Comparison of ENCODE assay signal across 1 cellular context in genomic region chr11:58745705-58746364, GRCh38.
TF ChIP-seq lines count a peak whose summit lies in the region.

No MANE protein-coding gene starts in this region.

TF ChIP-seq in K562, 482 proteins besides CTCF, POLR2A, EP300 and RAD21 (continued from another document and continues in another):
- TF ChIP-seq YY1 (IDR thresholded peaks at IDR 0.05; ENCODE audit: borderline replicate concordance in 1 of 3, control insufficient read depth in 1 of 3, extremely low read depth in 1 of 3, insufficient read depth in 3 of 3, insufficient read length in 1 of 3, insufficient replicate concordance in 2 of 3, low read depth in 1 of 3, low read length in 2 of 3) = peak in 1 of 3 experiments; percentile 12
- TF ChIP-seq CXXC5 (CRISPR knock-in tag; IDR thresholded peaks at IDR 0.05) = peak; percentile 62
- TF ChIP-seq PHF21A (IDR thresholded peaks at IDR 0.05; ENCODE audit: borderline replicate concordance, low read depth) = no peak
- no peak for TF ChIP-seq MEF2A (IDR thresholded peaks at IDR 0.05; ENCODE audit: control insufficient read depth, low read depth, low read length)
- TF ChIP-seq NFIC (IDR thresholded peaks at IDR 0.05) = peak; percentile 62
- TF ChIP-seq MYBL2 (IDR thresholded peaks at IDR 0.05; ENCODE audit: low read depth) = no peak
- TF ChIP-seq MYBL2 (CRISPR knock-in tag; IDR thresholded peaks at IDR 0.05; ENCODE audit: borderline replicate concordance) = no peak
- TF ChIP-seq, protein P1, sequence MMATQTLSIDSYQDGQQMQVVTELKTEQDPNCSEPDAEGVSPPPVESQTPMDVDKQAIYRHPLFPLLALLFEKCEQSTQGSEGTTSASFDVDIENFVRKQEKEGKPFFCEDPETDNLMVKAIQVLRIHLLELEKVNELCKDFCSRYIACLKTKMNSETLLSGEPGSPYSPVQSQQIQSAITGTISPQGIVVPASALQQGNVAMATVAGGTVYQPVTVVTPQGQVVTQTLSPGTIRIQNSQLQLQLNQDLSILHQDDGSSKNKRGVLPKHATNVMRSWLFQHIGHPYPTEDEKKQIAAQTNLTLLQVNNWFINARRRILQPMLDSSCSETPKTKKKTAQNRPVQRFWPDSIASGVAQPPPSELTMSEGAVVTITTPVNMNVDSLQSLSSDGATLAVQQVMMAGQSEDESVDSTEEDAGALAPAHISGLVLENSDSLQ (IDR thresholded peaks at IDR 0.05) = 0 out of 2 replicates have a peak, but pooled peaks have one; percentile 20
- TF ChIP-seq, protein P2, sequence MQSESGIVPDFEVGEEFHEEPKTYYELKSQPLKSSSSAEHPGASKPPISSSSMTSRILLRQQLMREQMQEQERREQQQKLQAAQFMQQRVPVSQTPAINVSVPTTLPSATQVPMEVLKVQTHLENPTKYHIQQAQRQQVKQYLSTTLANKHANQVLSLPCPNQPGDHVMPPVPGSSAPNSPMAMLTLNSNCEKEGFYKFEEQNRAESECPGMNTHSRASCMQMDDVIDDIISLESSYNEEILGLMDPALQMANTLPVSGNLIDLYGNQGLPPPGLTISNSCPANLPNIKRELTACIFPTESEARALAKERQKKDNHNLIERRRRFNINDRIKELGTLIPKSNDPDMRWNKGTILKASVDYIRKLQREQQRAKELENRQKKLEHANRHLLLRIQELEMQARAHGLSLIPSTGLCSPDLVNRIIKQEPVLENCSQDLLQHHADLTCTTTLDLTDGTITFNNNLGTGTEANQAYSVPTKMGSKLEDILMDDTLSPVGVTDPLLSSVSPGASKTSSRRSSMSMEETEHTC (IDR thresholded peaks at IDR 0.05) = peak; percentile 48; the same call in 1 of the 2 replicates
- peak; percentile 69 for TF ChIP-seq CCNT2 (IDR thresholded peaks at IDR 0.05; ENCODE audit: borderline replicate concordance, extremely low read depth, insufficient read length, low read depth, low read length)
- peak; percentile 76 for TF ChIP-seq CBFA2T2 (conservative IDR thresholded peaks at IDR 0.05)
- 0 out of 4 replicates have a peak, but pooled peaks of 1 of the 2 experiments have one; percentile 52 for TF ChIP-seq FOXK2 (conservative IDR thresholded peaks at IDR 0.05 in 1 of 2, IDR thresholded peaks at IDR 0.05 in 1 of 2; ENCODE audit: low read depth in 2 of 2)
- TF ChIP-seq NCOA4 (IDR thresholded peaks at IDR 0.05; ENCODE audit: partially characterized antibody) = no peak
- TF ChIP-seq MTA2 (IDR thresholded peaks at IDR 0.05; ENCODE audit: low read depth) = peak; percentile 68
- TF ChIP-seq, protein P3, sequence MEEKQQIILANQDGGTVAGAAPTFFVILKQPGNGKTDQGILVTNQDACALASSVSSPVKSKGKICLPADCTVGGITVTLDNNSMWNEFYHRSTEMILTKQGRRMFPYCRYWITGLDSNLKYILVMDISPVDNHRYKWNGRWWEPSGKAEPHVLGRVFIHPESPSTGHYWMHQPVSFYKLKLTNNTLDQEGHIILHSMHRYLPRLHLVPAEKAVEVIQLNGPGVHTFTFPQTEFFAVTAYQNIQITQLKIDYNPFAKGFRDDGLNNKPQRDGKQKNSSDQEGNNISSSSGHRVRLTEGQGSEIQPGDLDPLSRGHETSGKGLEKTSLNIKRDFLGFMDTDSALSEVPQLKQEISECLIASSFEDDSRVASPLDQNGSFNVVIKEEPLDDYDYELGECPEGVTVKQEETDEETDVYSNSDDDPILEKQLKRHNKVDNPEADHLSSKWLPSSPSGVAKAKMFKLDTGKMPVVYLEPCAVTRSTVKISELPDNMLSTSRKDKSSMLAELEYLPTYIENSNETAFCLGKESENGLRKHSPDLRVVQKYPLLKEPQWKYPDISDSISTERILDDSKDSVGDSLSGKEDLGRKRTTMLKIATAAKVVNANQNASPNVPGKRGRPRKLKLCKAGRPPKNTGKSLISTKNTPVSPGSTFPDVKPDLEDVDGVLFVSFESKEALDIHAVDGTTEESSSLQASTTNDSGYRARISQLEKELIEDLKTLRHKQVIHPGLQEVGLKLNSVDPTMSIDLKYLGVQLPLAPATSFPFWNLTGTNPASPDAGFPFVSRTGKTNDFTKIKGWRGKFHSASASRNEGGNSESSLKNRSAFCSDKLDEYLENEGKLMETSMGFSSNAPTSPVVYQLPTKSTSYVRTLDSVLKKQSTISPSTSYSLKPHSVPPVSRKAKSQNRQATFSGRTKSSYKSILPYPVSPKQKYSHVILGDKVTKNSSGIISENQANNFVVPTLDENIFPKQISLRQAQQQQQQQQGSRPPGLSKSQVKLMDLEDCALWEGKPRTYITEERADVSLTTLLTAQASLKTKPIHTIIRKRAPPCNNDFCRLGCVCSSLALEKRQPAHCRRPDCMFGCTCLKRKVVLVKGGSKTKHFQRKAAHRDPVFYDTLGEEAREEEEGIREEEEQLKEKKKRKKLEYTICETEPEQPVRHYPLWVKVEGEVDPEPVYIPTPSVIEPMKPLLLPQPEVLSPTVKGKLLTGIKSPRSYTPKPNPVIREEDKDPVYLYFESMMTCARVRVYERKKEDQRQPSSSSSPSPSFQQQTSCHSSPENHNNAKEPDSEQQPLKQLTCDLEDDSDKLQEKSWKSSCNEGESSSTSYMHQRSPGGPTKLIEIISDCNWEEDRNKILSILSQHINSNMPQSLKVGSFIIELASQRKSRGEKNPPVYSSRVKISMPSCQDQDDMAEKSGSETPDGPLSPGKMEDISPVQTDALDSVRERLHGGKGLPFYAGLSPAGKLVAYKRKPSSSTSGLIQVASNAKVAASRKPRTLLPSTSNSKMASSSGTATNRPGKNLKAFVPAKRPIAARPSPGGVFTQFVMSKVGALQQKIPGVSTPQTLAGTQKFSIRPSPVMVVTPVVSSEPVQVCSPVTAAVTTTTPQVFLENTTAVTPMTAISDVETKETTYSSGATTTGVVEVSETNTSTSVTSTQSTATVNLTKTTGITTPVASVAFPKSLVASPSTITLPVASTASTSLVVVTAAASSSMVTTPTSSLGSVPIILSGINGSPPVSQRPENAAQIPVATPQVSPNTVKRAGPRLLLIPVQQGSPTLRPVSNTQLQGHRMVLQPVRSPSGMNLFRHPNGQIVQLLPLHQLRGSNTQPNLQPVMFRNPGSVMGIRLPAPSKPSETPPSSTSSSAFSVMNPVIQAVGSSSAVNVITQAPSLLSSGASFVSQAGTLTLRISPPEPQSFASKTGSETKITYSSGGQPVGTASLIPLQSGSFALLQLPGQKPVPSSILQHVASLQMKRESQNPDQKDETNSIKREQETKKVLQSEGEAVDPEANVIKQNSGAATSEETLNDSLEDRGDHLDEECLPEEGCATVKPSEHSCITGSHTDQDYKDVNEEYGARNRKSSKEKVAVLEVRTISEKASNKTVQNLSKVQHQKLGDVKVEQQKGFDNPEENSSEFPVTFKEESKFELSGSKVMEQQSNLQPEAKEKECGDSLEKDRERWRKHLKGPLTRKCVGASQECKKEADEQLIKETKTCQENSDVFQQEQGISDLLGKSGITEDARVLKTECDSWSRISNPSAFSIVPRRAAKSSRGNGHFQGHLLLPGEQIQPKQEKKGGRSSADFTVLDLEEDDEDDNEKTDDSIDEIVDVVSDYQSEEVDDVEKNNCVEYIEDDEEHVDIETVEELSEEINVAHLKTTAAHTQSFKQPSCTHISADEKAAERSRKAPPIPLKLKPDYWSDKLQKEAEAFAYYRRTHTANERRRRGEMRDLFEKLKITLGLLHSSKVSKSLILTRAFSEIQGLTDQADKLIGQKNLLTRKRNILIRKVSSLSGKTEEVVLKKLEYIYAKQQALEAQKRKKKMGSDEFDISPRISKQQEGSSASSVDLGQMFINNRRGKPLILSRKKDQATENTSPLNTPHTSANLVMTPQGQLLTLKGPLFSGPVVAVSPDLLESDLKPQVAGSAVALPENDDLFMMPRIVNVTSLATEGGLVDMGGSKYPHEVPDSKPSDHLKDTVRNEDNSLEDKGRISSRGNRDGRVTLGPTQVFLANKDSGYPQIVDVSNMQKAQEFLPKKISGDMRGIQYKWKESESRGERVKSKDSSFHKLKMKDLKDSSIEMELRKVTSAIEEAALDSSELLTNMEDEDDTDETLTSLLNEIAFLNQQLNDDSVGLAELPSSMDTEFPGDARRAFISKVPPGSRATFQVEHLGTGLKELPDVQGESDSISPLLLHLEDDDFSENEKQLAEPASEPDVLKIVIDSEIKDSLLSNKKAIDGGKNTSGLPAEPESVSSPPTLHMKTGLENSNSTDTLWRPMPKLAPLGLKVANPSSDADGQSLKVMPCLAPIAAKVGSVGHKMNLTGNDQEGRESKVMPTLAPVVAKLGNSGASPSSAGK (IDR thresholded peaks at IDR 0.05) = 0 out of 2 replicates have a peak, but pooled peaks have one; percentile 10
- peak in 1 of 2 experiments; percentile 31; a peak in 1 of 4 replicates for TF ChIP-seq TBL1XR1 (IDR thresholded peaks at IDR 0.05; ENCODE audit: low read length in 2 of 2)
- TF ChIP-seq, protein P4, sequence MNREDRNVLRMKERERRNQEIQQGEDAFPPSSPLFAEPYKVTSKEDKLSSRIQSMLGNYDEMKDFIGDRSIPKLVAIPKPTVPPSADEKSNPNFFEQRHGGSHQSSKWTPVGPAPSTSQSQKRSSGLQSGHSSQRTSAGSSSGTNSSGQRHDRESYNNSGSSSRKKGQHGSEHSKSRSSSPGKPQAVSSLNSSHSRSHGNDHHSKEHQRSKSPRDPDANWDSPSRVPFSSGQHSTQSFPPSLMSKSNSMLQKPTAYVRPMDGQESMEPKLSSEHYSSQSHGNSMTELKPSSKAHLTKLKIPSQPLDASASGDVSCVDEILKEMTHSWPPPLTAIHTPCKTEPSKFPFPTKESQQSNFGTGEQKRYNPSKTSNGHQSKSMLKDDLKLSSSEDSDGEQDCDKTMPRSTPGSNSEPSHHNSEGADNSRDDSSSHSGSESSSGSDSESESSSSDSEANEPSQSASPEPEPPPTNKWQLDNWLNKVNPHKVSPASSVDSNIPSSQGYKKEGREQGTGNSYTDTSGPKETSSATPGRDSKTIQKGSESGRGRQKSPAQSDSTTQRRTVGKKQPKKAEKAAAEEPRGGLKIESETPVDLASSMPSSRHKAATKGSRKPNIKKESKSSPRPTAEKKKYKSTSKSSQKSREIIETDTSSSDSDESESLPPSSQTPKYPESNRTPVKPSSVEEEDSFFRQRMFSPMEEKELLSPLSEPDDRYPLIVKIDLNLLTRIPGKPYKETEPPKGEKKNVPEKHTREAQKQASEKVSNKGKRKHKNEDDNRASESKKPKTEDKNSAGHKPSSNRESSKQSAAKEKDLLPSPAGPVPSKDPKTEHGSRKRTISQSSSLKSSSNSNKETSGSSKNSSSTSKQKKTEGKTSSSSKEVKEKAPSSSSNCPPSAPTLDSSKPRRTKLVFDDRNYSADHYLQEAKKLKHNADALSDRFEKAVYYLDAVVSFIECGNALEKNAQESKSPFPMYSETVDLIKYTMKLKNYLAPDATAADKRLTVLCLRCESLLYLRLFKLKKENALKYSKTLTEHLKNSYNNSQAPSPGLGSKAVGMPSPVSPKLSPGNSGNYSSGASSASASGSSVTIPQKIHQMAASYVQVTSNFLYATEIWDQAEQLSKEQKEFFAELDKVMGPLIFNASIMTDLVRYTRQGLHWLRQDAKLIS (CRISPR knock-in tag; IDR thresholded peaks at IDR 0.05) = peak; percentile 40; the same call in 1 of the 2 replicates
- TF ChIP-seq GABPA (tag; conservative IDR thresholded peaks at IDR 0.05; ENCODE audit: low read depth) = peak; percentile 36; the same call in 1 of the 2 replicates
- TF ChIP-seq IRF2 (CRISPR knock-in tag; IDR thresholded peaks at IDR 0.05) = no peak
- TF ChIP-seq, protein P5, sequence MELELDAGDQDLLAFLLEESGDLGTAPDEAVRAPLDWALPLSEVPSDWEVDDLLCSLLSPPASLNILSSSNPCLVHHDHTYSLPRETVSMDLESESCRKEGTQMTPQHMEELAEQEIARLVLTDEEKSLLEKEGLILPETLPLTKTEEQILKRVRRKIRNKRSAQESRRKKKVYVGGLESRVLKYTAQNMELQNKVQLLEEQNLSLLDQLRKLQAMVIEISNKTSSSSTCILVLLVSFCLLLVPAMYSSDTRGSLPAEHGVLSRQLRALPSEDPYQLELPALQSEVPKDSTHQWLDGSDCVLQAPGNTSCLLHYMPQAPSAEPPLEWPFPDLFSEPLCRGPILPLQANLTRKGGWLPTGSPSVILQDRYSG (tag; conservative IDR thresholded peaks at IDR 0.05; ENCODE audit: low read depth) = no peak
- no peak for TF ChIP-seq NFE2L1 (tag; IDR thresholded peaks at IDR 0.05; ENCODE audit: borderline replicate concordance, low read depth)
- TF ChIP-seq SMARCE1 (IDR thresholded peaks at IDR 0.05) = peak; percentile 80; the same call in 1 of the 2 replicates
- TF ChIP-seq U2AF2 (optimal IDR thresholded peaks at IDR 0.05; ENCODE audit: low read depth, low read length) = no peak
- TF ChIP-seq SNAPC5 (CRISPR knock-in tag; IDR thresholded peaks at IDR 0.05) = no peak
- TF ChIP-seq NCOA1 (IDR thresholded peaks at IDR 0.05; ENCODE audit: low read depth) = peak; percentile 77; the same call in 1 of the 2 replicates
- no peak for TF ChIP-seq ZNF511 (CRISPR knock-in tag; IDR thresholded peaks at IDR 0.05)
- TF ChIP-seq ELF4 (CRISPR knock-in tag; IDR thresholded peaks at IDR 0.05) = no peak
- TF ChIP-seq FOS (IDR thresholded peaks at IDR 0.05; ENCODE audit: extremely low read depth, insufficient read length) = no peak
- no peak; a peak in 1 of 4 replicates for TF ChIP-seq SRF (CRISPR knock-in tag; IDR thresholded peaks at IDR 0.05)
- TF ChIP-seq E2F8 (IDR thresholded peaks at IDR 0.05; ENCODE audit: low read depth, partially characterized antibody) = no peak
